Comparison of ENCODE assay signal across 12 cellular contexts in the genomic region with DNA sequence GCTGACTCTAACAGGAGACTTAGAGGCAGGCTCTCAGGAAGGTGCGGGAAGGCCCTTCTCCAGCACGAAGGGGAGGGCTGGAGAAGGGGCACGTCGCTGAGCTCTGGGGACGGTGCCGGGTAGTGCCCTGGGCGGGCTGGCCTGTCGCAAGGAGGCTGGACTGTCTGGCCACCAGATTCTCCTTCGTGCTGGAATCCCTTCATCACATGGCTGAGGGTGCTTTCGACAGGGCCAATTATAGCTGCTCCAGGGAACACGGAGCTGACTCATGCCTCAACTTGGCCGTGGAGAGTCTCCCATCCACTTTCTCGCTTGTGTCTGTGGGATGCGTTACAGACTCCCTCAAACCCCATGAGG. TPM values are rescaled to one million over a fixed set of nuclear protein-coding genes. Genes with fewer than 3 reads are reported as not detected.
A peak's percentile ranks its signal among the peaks of the same experiment; 100 is the strongest.
DNase-seq lines count a peak whose midpoint lies in the region; ATAC-seq and TF ChIP-seq lines count a peak whose summit lies in the region.
"Had no signal": no experiment of that assay in that cellular context is flagged by ENCODE, and none has a peak within 500 bp of the region (broad histone marks: within the 10 kb centered on the region; RNA-seq: fewer than 3 reads in every experiment).

No MANE protein-coding gene starts in this region.

- H3K4me1 ChIP-seq in trophoblast cell (ENCODE audit: control insufficient read depth in 1 of 2, insufficient read depth in 2 of 2, low read length in 2 of 2) = peaks cover 29% of the 10 kb centered on the region in 2 experiments

- H3K79me1 ChIP-seq in trophoblast cell (ENCODE audit: low read length) = peaks cover 9% of the 10 kb centered on the region

- no CpG with 5 or more reads among the region's 14 CpGs for WGBS in trophoblast cell (ENCODE audit: extremely low coverage, insufficient coverage, insufficient read length)

- no peak overlapping the region for H2AK5ac ChIP-seq in trophoblast cell (ENCODE audit: low read length)

- no peaks in the 10 kb centered on the region for H3K79me2 ChIP-seq in trophoblast cell (ENCODE audit: control insufficient read depth, insufficient read depth, low read length, poor library complexity)

- peak overlapping the region; percentile 53 for H4K8ac ChIP-seq in trophoblast cell (ENCODE audit: low read depth, low read length)

- peak overlapping the region; percentile 44 for H3K14ac ChIP-seq in trophoblast cell (ENCODE audit: low read length)

- H3K36me3 ChIP-seq in trophoblast cell (ENCODE audit: control insufficient read depth in 1 of 2, insufficient read depth in 2 of 2, low read length in 2 of 2) = peaks cover 4 to 8% of the 10 kb centered on the region in 2 experiments

- H3K27ac ChIP-seq in trophoblast cell (ENCODE audit: low read depth, low read length) = peak overlapping the region; percentile 32
- H3K27ac ChIP-seq in RWPE1 = no peak overlapping the region
- H3K27ac ChIP-seq: SK-N-MC had no signal

- H3K18ac ChIP-seq in trophoblast cell (ENCODE audit: low read length) = no peak overlapping the region

- no peak overlapping the region for H2AFZ ChIP-seq in trophoblast cell (ENCODE audit: insufficient read depth, low read length, poor library complexity)

- no peak overlapping the region for H3K4ac ChIP-seq in trophoblast cell (ENCODE audit: low read depth, low read length)

- CTCF ChIA-PET in RWPE1 (lab: Yijun Ruan, JAX) = no interaction called here

- TF ChIP-seq POLR2A in GM18505 (IDR thresholded peaks at IDR 0.05; ENCODE audit: borderline replicate concordance, extremely low read depth, insufficient read depth, insufficient read length) = no peak

- TF ChIP-seq CTCF in astrocyte of the cerebellum (IDR thresholded peaks at IDR 0.05; ENCODE audit: low read depth, low read length, missing control alignments) (no peak), RWPE1 (conservative IDR thresholded peaks at IDR 0.05; ENCODE audit: low read depth) (no peak)

- H4K12ac ChIP-seq in trophoblast cell (ENCODE audit: low read depth, low read length) = no peak overlapping the region

- peak; percentile 90 to 93 for ATAC-seq in left cardiac atrium
- no peak for ATAC-seq in HG03469 (IDR thresholded peaks at IDR 0.05; ENCODE audit: unreplicated experiment)
- no peak for ATAC-seq in GM18505 (IDR thresholded peaks at IDR 0.05; ENCODE audit: unreplicated experiment)
- ATAC-seq: HCT116 had no signal

- no peak overlapping the region for H3K23ac ChIP-seq in trophoblast cell (ENCODE audit: low read length)

- no peak overlapping the region for H3K4me3 ChIP-seq in astrocyte of the cerebellum (ENCODE audit: low read depth, low read length)
- no peak overlapping the region for H3K4me3 ChIP-seq in trophoblast cell (ENCODE audit: low read depth, low read length)
- H3K4me3 ChIP-seq: SK-N-MC had no signal

- no peak overlapping the region for H3K9ac ChIP-seq in trophoblast cell (ENCODE audit: low read length)

- POLR2A ChIA-PET in RWPE1 (lab: Yijun Ruan, JAX; ENCODE audit: low non-redundant PET) = no interaction called here

- in situ Hi-C loops in astrocyte of the cerebellum (cut with HindIII; ENCODE audit: low sequenced_read_pairs) = no loop called here

- no peak overlapping the region for H2BK5ac ChIP-seq in trophoblast cell (ENCODE audit: low read depth, low read length, poor library complexity)

- DNase-seq in AG20443 (ENCODE audit: low spot score) = peak; percentile 88
- DNase-seq in astrocyte of the cerebellum (ENCODE audit: low read depth) = peak; percentile 34
- DNase-seq in left cardiac atrium = peak; percentile 71
- peak; percentile 90 to 91 for DNase-seq in trophoblast cell
- DNase-seq in RWPE1 (ENCODE audit: low spot score) = no peak
- DNase-seq in NCI-H526 treated with DMSO at 0.1 percent for 48 hours (lab: John Stamatoyannopoulos, UW) = no peak
- DNase-seq: NCI-H2107, nephron progenitor cell had no signal

- intact Hi-C loops in left cardiac atrium (cut with DNase I) = no loop called here

- H2BK12ac ChIP-seq in trophoblast cell (ENCODE audit: low read length) = no peak overlapping the region

- H3K27me3 ChIP-seq in trophoblast cell (ENCODE audit: insufficient read depth, low read length) = no peaks in the 10 kb centered on the region

- no peaks in the 10 kb centered on the region for H3K9me3 ChIP-seq in trophoblast cell (ENCODE audit: insufficient read depth, low read depth, low read length)

- no peak overlapping the region for H3K4me2 ChIP-seq in trophoblast cell (ENCODE audit: low read length)

- peak overlapping the region; percentile 40 for H4K91ac ChIP-seq in trophoblast cell (ENCODE audit: low read depth, low read length)

- peak overlapping the region; percentile 14 for H2BK120ac ChIP-seq in trophoblast cell (ENCODE audit: insufficient read depth, low read length, poor library complexity)

RNA-seq across cellular contexts. Expression of gene EHD3, which starts 5.9 kb away (rescaled TPM):
- total RNA-seq in left cardiac atrium = 10 to 100 TPM in 1 of 2 donors, 1 to 10 TPM in 1; 8.1 to 11.7 TPM
- 26.5 and 29.5 TPM in 2 replicates for polyA plus RNA-seq in trophoblast cell (2013)

RNA-seq across cellular contexts. Expression of gene CAPN14, which starts 22.5 kb away (rescaled TPM):
- under 1 TPM; 0.12 to 0.26 TPM for total RNA-seq in left cardiac atrium
- polyA plus RNA-seq in trophoblast cell (2013) = 0.64 and 0.81 TPM in 2 replicates

Comparison
In these comparisons a context has a peak if more than half of its experiments do, and no peak if none do; other contexts are left out.
1. DNase-seq: peak in AG20443 (single experiment), astrocyte of the cerebellum (single experiment), left cardiac atrium (single experiment) and trophoblast cell (2 of 2); none in RWPE1 (single experiment) and NCI-H526 treated with DMSO at 0.1 percent for 48 hours (single experiment).
2. ATAC-seq: peak in left cardiac atrium (2 of 2); none in HG03469 (single experiment) and GM18505 (single experiment).